Comparison of ENCODE assay signal across 12 cellular contexts in genomic region chr17:6712854-6713129, GRCh38. TPM values are rescaled to one million over a fixed set of nuclear protein-coding genes. Genes with fewer than 3 reads are reported as not detected.
A peak's percentile ranks its signal among the peaks of the same experiment; 100 is the strongest.
DNase-seq lines count a peak whose midpoint lies in the region; ATAC-seq, FAIRE-seq and TF ChIP-seq lines count a peak whose summit lies in the region.
"Had no signal": no experiment of that assay in that cellular context is flagged by ENCODE, and none has a peak within 500 bp of the region (broad histone marks: within the 10 kb centered on the region; RNA-seq: fewer than 3 reads in every experiment).

No MANE protein-coding gene starts in this region.

- WGBS in gastroesophageal sphincter (ENCODE audit: low coverage in 1 of 2), 2 donors = 10 to 20% methylated on average over 2 to 6 of the region's 14 CpGs

- TF ChIP-seq POLR2A in gastroesophageal sphincter (IDR thresholded peaks at IDR 0.05) = no peak

- peaks cover 14% of the 10 kb centered on the region for H3K4me1 Mint-ChIP-seq in activated CD8-positive, alpha-beta T cell treated with anti-CD3 and anti-CD28 coated beads for 36 hours (ENCODE audit: low read depth)
- peaks cover 8% of the 10 kb centered on the region for H3K4me1 Mint-ChIP-seq in progenitor cell of endocrine pancreas (ENCODE audit: low read depth)

- no peaks in the 10 kb centered on the region for H3K4me1 ChIP-seq in HAP-1
- peaks cover 0 to 13% of the 10 kb centered on the region in 2 donors for H3K4me1 ChIP-seq in right atrium auricular region
- peaks cover 0 to 14% (median 3%) of the 10 kb centered on the region in 3 donors for H3K4me1 ChIP-seq in gastroesophageal sphincter

- H3K9me3 Mint-ChIP-seq in activated CD8-positive, alpha-beta T cell treated with anti-CD3 and anti-CD28 coated beads for 36 hours = peaks cover 4% of the 10 kb centered on the region
- peaks cover 15% of the 10 kb centered on the region for H3K9me3 Mint-ChIP-seq in progenitor cell of endocrine pancreas (ENCODE audit: low read depth)

- H3K4me3 Mint-ChIP-seq in activated CD8-positive, alpha-beta T cell treated with anti-CD3 and anti-CD28 coated beads for 36 hours = peak overlapping the region; percentile 29
- peak overlapping the region; percentile 73 for H3K4me3 Mint-ChIP-seq in progenitor cell of endocrine pancreas (ENCODE audit: low read depth)

- no peak overlapping the region for H3K27ac Mint-ChIP-seq in activated CD8-positive, alpha-beta T cell treated with anti-CD3 and anti-CD28 coated beads for 36 hours
- peak overlapping the region; percentile 49 for H3K27ac Mint-ChIP-seq in progenitor cell of endocrine pancreas

- DNase-seq in HAP-1 (ENCODE audit: low spot score in 2 of 2) = no peak
- DNase-seq in activated CD8-positive, alpha-beta T cell treated with anti-CD3 and anti-CD28 coated beads for 36 hours = no peak
- DNase-seq in right atrium auricular region (ENCODE audit: low spot score) = peak; percentile 32
- no peak for DNase-seq in progenitor cell of endocrine pancreas (ENCODE audit: low spot score, unreplicated experiment)
- no peak for DNase-seq in GM19239 (ENCODE audit: insufficient read length, low spot score)
- DNase-seq: activated CD4-positive, alpha-beta T cell treated with anti-CD3 and anti-CD28 coated beads for 4 hours; GOT3 had no signal

- peaks cover 58% of the 10 kb centered on the region for H3K27me3 Mint-ChIP-seq in activated CD8-positive, alpha-beta T cell treated with anti-CD3 and anti-CD28 coated beads for 36 hours
- H3K27me3 Mint-ChIP-seq in progenitor cell of endocrine pancreas = peaks cover 54% of the 10 kb centered on the region

- H3K4me3 ChIP-seq in HAP-1 (peak overlapping the region; percentile 14; the same call in 1 of the 2 replicates), right atrium auricular region (peak overlapping the region in 1 of 2 donors; percentile 40), gastroesophageal sphincter (peak overlapping the region in 1 of 2 donors; percentile 38)

- TF ChIP-seq EP300 in gastroesophageal sphincter (IDR thresholded peaks at IDR 0.05) = no peak

- H3K36me3 ChIP-seq in HAP-1 (replicated peaks) (no peaks in the 10 kb centered on the region), right atrium auricular region (no peaks in the 10 kb centered on the region), gastroesophageal sphincter (no peaks in the 10 kb centered on the region)

- H3K27me3 ChIP-seq in HAP-1 (ENCODE audit: low read depth) = no peaks in the 10 kb centered on the region
- H3K27me3 ChIP-seq in right atrium auricular region = peaks cover 0 to 15% of the 10 kb centered on the region in 2 donors
- peaks cover 83% of the 10 kb centered on the region for H3K27me3 ChIP-seq in gastroesophageal sphincter

- H3K27ac ChIP-seq in right atrium auricular region (no peak overlapping the region), gastroesophageal sphincter (no peak overlapping the region)

- intact Hi-C loops in activated CD8-positive, alpha-beta T cell treated with anti-CD3 and anti-CD28 coated beads for 36 hours (cut with micrococcal nuclease) = no loop called here

- no peak for TF ChIP-seq CTCF in activated CD8-positive, alpha-beta T cell treated with anti-CD3 and anti-CD28 coated beads for 36 hours (IDR thresholded peaks at IDR 0.05)
- TF ChIP-seq CTCF in right atrium auricular region (IDR thresholded peaks at IDR 0.05) (no peak), progenitor cell of endocrine pancreas (IDR thresholded peaks at IDR 0.05; ENCODE audit: unreplicated experiment) (no peak), gastroesophageal sphincter (IDR thresholded peaks at IDR 0.05) (no peak)

- POLR2A ChIA-PET in activated CD8-positive, alpha-beta T cell treated with anti-CD3 and anti-CD28 coated beads for 36 hours (lab: Charles Lee) = interaction anchor here (1.0 kb wide), 1 partner anchor 52 kb away, joined by 3 read pairs; no protein-coding TSS in a partner anchor

- ATAC-seq in activated CD8-positive, alpha-beta T cell treated with anti-CD3 and anti-CD28 coated beads for 36 hours = no peak
- no peak for ATAC-seq in gastroesophageal sphincter
- no peak for ATAC-seq in HG03442 (IDR thresholded peaks at IDR 0.05; ENCODE audit: unreplicated experiment)

- H3K9me3 ChIP-seq in HAP-1 = no peaks in the 10 kb centered on the region
- H3K9me3 ChIP-seq in right atrium auricular region = peaks cover 0 to 10% of the 10 kb centered on the region in 2 donors
- peaks cover 0 to 28% (median 0%) of the 10 kb centered on the region in 3 donors for H3K9me3 ChIP-seq in gastroesophageal sphincter

- in situ Hi-C loops in HAP-1 (cut with MboI; ENCODE audit: low sequenced_read_pairs) = no loop called here

- H3K36me3 Mint-ChIP-seq in activated CD8-positive, alpha-beta T cell treated with anti-CD3 and anti-CD28 coated beads for 36 hours (ENCODE audit: low read depth) = no peaks in the 10 kb centered on the region
- no peaks in the 10 kb centered on the region for H3K36me3 Mint-ChIP-seq in progenitor cell of endocrine pancreas (ENCODE audit: insufficient read depth)

- CTCF ChIA-PET in activated CD8-positive, alpha-beta T cell treated with anti-CD3 and anti-CD28 coated beads for 36 hours (lab: Charles Lee) = interaction anchor here (0.7 to 1.5 kb wide), 3 partner anchors 130 to 240 kb away, joined by 3 to 4 read pairs (median 4); no protein-coding TSS in a partner anchor

- no peak for FAIRE-seq in GM19239 (lab: Jason Lieb, UNC)
- FAIRE-seq: G401.6 had no signal

RNA-seq across cellular contexts. Expression of gene SLC13A5, which starts 0.4 kb away (rescaled TPM):
- not detected for total RNA-seq in activated CD8-positive, alpha-beta T cell treated with anti-CD3 and anti-CD28 coated beads for 36 hours
- not detected for total RNA-seq in right atrium auricular region
- 0.93 and 1.1 TPM in 2 replicates for total RNA-seq in progenitor cell of endocrine pancreas
- total RNA-seq in gastroesophageal sphincter = under 1 TPM in 1 of 4 donors, not detected in 3; 0.39 TPM
- total RNA-seq: LHCN-M2, mononuclear cell had no signal

RNA-seq across cellular contexts. Expression of gene XAF1, which starts 43.1 kb away (rescaled TPM):
- total RNA-seq in activated CD8-positive, alpha-beta T cell treated with anti-CD3 and anti-CD28 coated beads for 36 hours = 10 to 100 TPM; 15.2 to 18.4 TPM
- total RNA-seq in right atrium auricular region = 10 to 100 TPM in 1 of 2 donors, 1 to 10 TPM in 1; 9.4 to 12.8 TPM
- total RNA-seq in progenitor cell of endocrine pancreas = not detected in 2 replicates
- 10 to 100 TPM; 11.0 to 40.9 (median 19.1) TPM for total RNA-seq in gastroesophageal sphincter

Comparison
In these comparisons a context has a peak if more than half of its experiments do, and no peak if none do; other contexts are left out.
1. RNA of gene XAF1, which starts 43.1 kb away (total RNA-seq): 11.0 to 40.9 TPM in gastroesophageal sphincter, 15.2 to 18.4 TPM in activated CD8-positive, alpha-beta T cell treated with anti-CD3 and anti-CD28 coated beads for 36 hours and 9.4 to 12.8 TPM in right atrium auricular region; not detected in progenitor cell of endocrine pancreas; every median in the first group is over 10 times any median in the second.